22 cellular contexts compared by ENCODE assay signal in genomic region chr14:80456200-80456599, GRCh38.
DNase-seq lines count a peak whose midpoint lies in the region; ATAC-seq and TF ChIP-seq lines count a peak whose summit lies in the region.
"Had no signal": no experiment of that assay in that cellular context is flagged by ENCODE, and none has a peak within 500 bp of the region (broad histone marks: within the 10 kb centered on the region; RNA-seq: fewer than 3 reads in every experiment).

No MANE protein-coding gene starts in this region.

- H3K4me1 Mint-ChIP-seq in effector memory CD8-positive, alpha-beta T cell (ENCODE audit: low read depth in 2 of 2): no peaks in the 10 kb centered on the region
- H3K4me1 Mint-ChIP-seq: activated CD4-positive, alpha-beta T cell treated with anti-CD3 and anti-CD28 coated beads for 36 hours; activated CD8-positive, alpha-beta memory T cell treated with anti-CD3 and anti-CD28 coated beads, Interleukin-2, amount 10 ng/mL, durations not matched to agents 7 days and 5 days; activated naive CD8-positive, alpha-beta T cell treated with anti-CD3 and anti-CD28 coated beads, Interleukin-2, amount 50 U/mL, for 24 hours; natural killer cell; stimulated activated naive CD8-positive, alpha-beta T cell treated with anti-CD3 and anti-CD28 coated beads, Interleukin-15, amount 100 ng/mL, for 72 hours had no signal

- ATAC-seq in gastrocnemius medialis: peak; percentile 69 to 73
- ATAC-seq in effector memory CD8-positive, alpha-beta T cell (replicated peaks): no peak
- ATAC-seq: activated CD4-positive, alpha-beta T cell treated with anti-CD3 and anti-CD28 coated beads for 36 hours; activated CD8-positive, alpha-beta memory T cell treated with anti-CD3 and anti-CD28 coated beads, Interleukin-2, amount 10 ng/mL, durations not matched to agents 7 days and 5 days; activated naive CD8-positive, alpha-beta T cell treated with anti-CD3 and anti-CD28 coated beads, Interleukin-2, amount 50 U/mL, for 24 hours; GM12878; natural killer cell; stimulated activated naive CD8-positive, alpha-beta T cell treated with anti-CD3 and anti-CD28 coated beads, Interleukin-15, amount 100 ng/mL, for 72 hours had no signal

- H3K9me3 ChIP-seq in gastrocnemius medialis: no peaks in the 10 kb centered on the region
- H3K9me3 ChIP-seq: BE2C, Caco-2, transverse colon had no signal

- H3K36me3 Mint-ChIP-seq in effector memory CD8-positive, alpha-beta T cell (ENCODE audit: insufficient read depth): no peaks in the 10 kb centered on the region
- H3K36me3 Mint-ChIP-seq: activated CD8-positive, alpha-beta memory T cell treated with anti-CD3 and anti-CD28 coated beads, Interleukin-2, amount 10 ng/mL, durations not matched to agents 7 days and 5 days; natural killer cell had no signal

- DNase-seq in GM04503 (ENCODE audit: low read depth) (peak; percentile 24), RPMI7951 (ENCODE audit: low read depth) (peak; percentile 15), fibroblast of peridontal ligament (ENCODE audit: extremely low read depth) (peak; percentile 65), gastrocnemius medialis (peak in 1 of 2 donors; percentile 6), DMS153 (lab: John Stamatoyannopoulos, UW) (no peak), SHP77 treated with DMSO at 0.1 percent for 48 hours (lab: John Stamatoyannopoulos, UW) (no peak)
- DNase-seq in effector memory CD8-positive, alpha-beta T cell: no peak
- DNase-seq: activated CD4-positive, alpha-beta T cell treated with anti-CD3 and anti-CD28 coated beads for 36 hours; activated CD8-positive, alpha-beta memory T cell treated with anti-CD3 and anti-CD28 coated beads, Interleukin-2, amount 10 ng/mL, durations not matched to agents 7 days and 5 days; activated naive CD8-positive, alpha-beta T cell treated with anti-CD3 and anti-CD28 coated beads, Interleukin-2, amount 50 U/mL, for 24 hours; BE2C; Caco-2; central memory CD4-positive, alpha-beta T cell; natural killer cell; NCI-H2029; NCI-H446; small intestine; stimulated activated CD4-positive, alpha-beta T cell treated with anti-CD3 and anti-CD28 coated beads, Interleukin-2, amount 100 ng/mL, for 48 hours; stimulated activated naive CD8-positive, alpha-beta T cell treated with anti-CD3 and anti-CD28 coated beads, Interleukin-15, amount 100 ng/mL, for 72 hours; transverse colon had no signal

- peaks cover 7 to 9% of the 10 kb centered on the region in 2 donors for H3K9me3 Mint-ChIP-seq in effector memory CD8-positive, alpha-beta T cell

- no peak overlapping the region for H3K4me3 Mint-ChIP-seq in effector memory CD8-positive, alpha-beta T cell
- H3K4me3 Mint-ChIP-seq: activated CD4-positive, alpha-beta T cell treated with anti-CD3 and anti-CD28 coated beads for 36 hours; activated CD8-positive, alpha-beta memory T cell treated with anti-CD3 and anti-CD28 coated beads, Interleukin-2, amount 10 ng/mL, durations not matched to agents 7 days and 5 days; activated naive CD8-positive, alpha-beta T cell treated with anti-CD3 and anti-CD28 coated beads, Interleukin-2, amount 50 U/mL, for 24 hours; natural killer cell; stimulated activated naive CD8-positive, alpha-beta T cell treated with anti-CD3 and anti-CD28 coated beads, Interleukin-15, amount 100 ng/mL, for 72 hours had no signal

- no peaks in the 10 kb centered on the region for H3K27me3 ChIP-seq in gastrocnemius medialis
- H3K27me3 ChIP-seq: BE2C, transverse colon had no signal

- peak overlapping the region; percentile 55 to 81 (median 67) for H3K27ac ChIP-seq in gastrocnemius medialis
- H3K27ac ChIP-seq: parathyroid adenoma, transverse colon had no signal

- peaks cover 0 to 11% of the 10 kb centered on the region in 2 donors for H3K4me1 ChIP-seq in gastrocnemius medialis
- H3K4me1 ChIP-seq: BE2C, Caco-2, transverse colon had no signal

- peak overlapping the region in 3 of 4 donors; percentile 41 to 43 (median 42) for H3K4me3 ChIP-seq in gastrocnemius medialis
- H3K4me3 ChIP-seq: GM12878, transverse colon had no signal

- in situ Hi-C loops in gastrocnemius medialis (cut with MboI; ENCODE audit: low sequenced_read_pairs in 4 of 4): no loop called here

- TF ChIP-seq CTCF in gastrocnemius medialis (IDR thresholded peaks at IDR 0.05 in 4 of 5, conservative IDR thresholded peaks at IDR 0.05 in 1 of 5): no peak

- intact Hi-C loops in gastrocnemius medialis (cut with DNase I; ENCODE audit: low total_unique reads): no loop called here

- no peaks in the 10 kb centered on the region for H3K27me3 Mint-ChIP-seq in effector memory CD8-positive, alpha-beta T cell
- H3K27me3 Mint-ChIP-seq: activated CD4-positive, alpha-beta T cell treated with anti-CD3 and anti-CD28 coated beads for 36 hours; activated CD8-positive, alpha-beta memory T cell treated with anti-CD3 and anti-CD28 coated beads, Interleukin-2, amount 10 ng/mL, durations not matched to agents 7 days and 5 days; activated naive CD8-positive, alpha-beta T cell treated with anti-CD3 and anti-CD28 coated beads, Interleukin-2, amount 50 U/mL, for 24 hours; stimulated activated naive CD8-positive, alpha-beta T cell treated with anti-CD3 and anti-CD28 coated beads, Interleukin-15, amount 100 ng/mL, for 72 hours had no signal

- no peak overlapping the region for H3K27ac Mint-ChIP-seq in effector memory CD8-positive, alpha-beta T cell
- H3K27ac Mint-ChIP-seq: activated CD4-positive, alpha-beta T cell treated with anti-CD3 and anti-CD28 coated beads for 36 hours; activated CD8-positive, alpha-beta memory T cell treated with anti-CD3 and anti-CD28 coated beads, Interleukin-2, amount 10 ng/mL, durations not matched to agents 7 days and 5 days; activated naive CD8-positive, alpha-beta T cell treated with anti-CD3 and anti-CD28 coated beads, Interleukin-2, amount 50 U/mL, for 24 hours; natural killer cell; stimulated activated naive CD8-positive, alpha-beta T cell treated with anti-CD3 and anti-CD28 coated beads, Interleukin-15, amount 100 ng/mL, for 72 hours had no signal

- H3K36me3 ChIP-seq in gastrocnemius medialis: no peaks in the 10 kb centered on the region
- H3K36me3 ChIP-seq: BE2C, transverse colon had no signal

- no peak for TF ChIP-seq POLR2A in gastrocnemius medialis (IDR thresholded peaks at IDR 0.05)

Comparison
In these comparisons a context has a peak if more than half of its experiments do, and no peak if none do; other contexts are left out.
1. DNase-seq: peak in GM04503 (single experiment), RPMI7951 (single experiment) and fibroblast of peridontal ligament (single experiment); none in DMS153 (single experiment), SHP77 treated with DMSO at 0.1 percent for 48 hours (single experiment) and effector memory CD8-positive, alpha-beta T cell (0 of 3).